Comparison of ENCODE assay signal across 17 cellular contexts in the genomic region with DNA sequence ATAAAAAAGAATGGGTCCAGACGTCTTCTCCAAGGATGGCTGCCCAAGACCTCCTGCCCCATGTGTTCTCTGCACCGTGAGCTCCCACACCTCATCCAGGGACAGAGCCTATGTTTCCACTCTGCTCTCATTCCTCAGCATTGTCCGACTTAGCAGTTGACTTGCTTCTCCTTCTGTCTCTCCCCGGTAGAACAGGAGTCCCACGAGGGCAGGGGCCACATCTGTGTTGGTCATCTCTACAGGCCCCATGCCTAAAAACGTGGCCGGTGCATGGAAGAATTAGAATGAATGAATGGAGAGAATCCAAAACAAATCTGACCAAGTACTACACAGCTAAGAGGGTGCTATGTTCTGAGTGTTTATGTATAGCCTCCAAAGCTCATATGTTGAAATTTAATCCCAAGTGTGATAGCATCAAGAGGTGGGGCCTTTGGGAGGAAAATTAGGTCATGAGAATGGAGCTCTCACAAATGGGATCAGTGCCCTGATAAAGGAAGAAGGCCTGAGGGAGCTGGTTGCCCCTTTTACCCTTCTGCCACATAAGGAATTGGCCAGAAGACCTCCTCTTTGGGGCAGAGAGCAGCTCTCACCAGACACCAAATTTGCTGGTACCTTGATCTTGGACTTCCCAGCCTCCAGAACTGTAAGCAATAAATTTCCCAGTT. TPM values are rescaled to one million over a fixed set of nuclear protein-coding genes. Genes with fewer than 3 reads are reported as not detected.
A peak's percentile ranks its signal among the peaks of the same experiment; 100 is the strongest.
DNase-seq lines count a peak whose midpoint lies in the region; ATAC-seq and TF ChIP-seq lines count a peak whose summit lies in the region.
"Had no signal": no experiment of that assay in that cellular context is flagged by ENCODE, and none has a peak within 500 bp of the region (broad histone marks: within the 10 kb centered on the region; RNA-seq: fewer than 3 reads in every experiment).

No MANE protein-coding gene starts in this region.

- no peaks in the 10 kb centered on the region for H3K9me3 ChIP-seq in mucosa of descending colon
- H3K9me3 ChIP-seq: A549, BLaER1 had no signal

- H3K36me3 Mint-ChIP-seq in glutamatergic neuron (ENCODE audit: unreplicated experiment): no peaks in the 10 kb centered on the region
- H3K36me3 Mint-ChIP-seq: CD4-positive, alpha-beta memory T cell; T-cell had no signal

- H3K36me3 ChIP-seq in mucosa of descending colon (ENCODE audit: low read depth) (no peaks in the 10 kb centered on the region), H7 (replicated peaks; ENCODE audit: control insufficient read depth, insufficient read depth, low read length) (no peaks in the 10 kb centered on the region)
- H3K36me3 ChIP-seq: BLaER1 had no signal

- intact Hi-C loops in mucosa of descending colon (cut with DNase I, micrococcal nuclease): no loop called here

- no peak overlapping the region for H3K4me3 Mint-ChIP-seq in glutamatergic neuron (ENCODE audit: unreplicated experiment)
- H3K4me3 Mint-ChIP-seq: CD4-positive, alpha-beta memory T cell; T-cell had no signal

- peaks cover 8% of the 10 kb centered on the region for H3K4me1 ChIP-seq in mucosa of descending colon (ENCODE audit: low read depth)
- H3K4me1 ChIP-seq: A549 had no signal

- no peak overlapping the region for H3K27ac Mint-ChIP-seq in glutamatergic neuron (ENCODE audit: unreplicated experiment)

- peaks cover 3% of the 10 kb centered on the region for H3K9me3 Mint-ChIP-seq in glutamatergic neuron (ENCODE audit: unreplicated experiment)
- H3K9me3 Mint-ChIP-seq: CD4-positive, alpha-beta memory T cell; T-cell had no signal

- H3K27me3 Mint-ChIP-seq in glutamatergic neuron (ENCODE audit: unreplicated experiment): peaks cover 4% of the 10 kb centered on the region
- H3K27me3 Mint-ChIP-seq: T-cell had no signal

- TF ChIP-seq CTCF in mucosa of descending colon (IDR thresholded peaks at IDR 0.05) (no peak), glutamatergic neuron (IDR thresholded peaks at IDR 0.05; ENCODE audit: partially characterized antibody, unreplicated experiment) (no peak)

- peaks cover 10% of the 10 kb centered on the region for H3K4me1 Mint-ChIP-seq in glutamatergic neuron (ENCODE audit: low read depth, unreplicated experiment)

- DNase-seq in NCI-H82 (lab: John Stamatoyannopoulos, UW) (peak; percentile 18), NCI-H82 treated with DMSO at 0.1 percent for 48 hours (lab: John Stamatoyannopoulos, UW; ENCODE audit: unreplicated experiment) (no peak), NCI-H510A treated with DMSO at 0.1 percent for 48 hours (lab: John Stamatoyannopoulos, UW) (peak; percentile 64), mucosa of descending colon (peak in 2 of 3 donors; percentile 2 to 7), H7 (no peak), glutamatergic neuron (no peak), NCI-H748 treated with DMSO at 0.1 percent for 48 hours (lab: John Stamatoyannopoulos, UW) (no peak)
- DNase-seq: CD4-positive, alpha-beta memory T cell; DMS79; KBM-7; NCI-H1105; NCI-H524; Right ventricle myocardium superior; T-cell had no signal

- no peaks in the 10 kb centered on the region; the same call in 1 of the 2 replicates for H3K27me3 ChIP-seq in H7 (ENCODE audit: control insufficient read depth, insufficient read depth, low read length)
- H3K27me3 ChIP-seq: BLaER1 had no signal

- H3K4me3 ChIP-seq in mucosa of descending colon (no peak overlapping the region), H7 (ENCODE audit: insufficient read depth, low read depth, low read length) (no peak overlapping the region)
- H3K4me3 ChIP-seq: A549, BLaER1, SK-N-MC had no signal

- ATAC-seq in mucosa of descending colon: no peak
- ATAC-seq: A549, T-cell had no signal

RNA-seq across cellular contexts. Expression of a gene that starts 55.9 kb away (rescaled TPM):
- under 1 TPM; 0.20 to 0.98 (median 0.63) TPM for total RNA-seq in mucosa of descending colon
- 0.17 and 0.26 TPM in 2 replicates for total RNA-seq in H7 (2014; rRNA removed; shearing (Covaris generic))
- not detected for total RNA-seq in glutamatergic neuron (ENCODE audit: unreplicated experiment)

Comparison
In these comparisons a context has a peak if more than half of its experiments do, and no peak if none do; other contexts are left out.
1. DNase-seq: peak in NCI-H82 (single experiment), NCI-H510A treated with DMSO at 0.1 percent for 48 hours (single experiment) and mucosa of descending colon (2 of 3); none in NCI-H82 treated with DMSO at 0.1 percent for 48 hours (single experiment), H7 (single experiment), glutamatergic neuron (single experiment) and NCI-H748 treated with DMSO at 0.1 percent for 48 hours (single experiment).